Comparison of ENCODE assay signal across 23 cellular contexts in genomic region chr3:94117729-94118128, GRCh38.
"Had no signal": no experiment of that assay in that cellular context is flagged by ENCODE, and none has a peak within 500 bp of the region (broad histone marks: within the 10 kb centered on the region; RNA-seq: fewer than 3 reads in every experiment).

No MANE protein-coding gene starts in this region.

- H3K4me3 Mint-ChIP-seq: activated CD4-positive, alpha-beta T cell treated with anti-CD3 and anti-CD28 coated beads, Interleukin-2, amount 10 ng/mL, durations not matched to agents 7 days and 5 days; activated CD8-positive, alpha-beta memory T cell treated with anti-CD3 and anti-CD28 coated beads, Interleukin-2, amount 10 ng/mL, durations not matched to agents 7 days and 5 days; activated CD8-positive, alpha-beta T cell treated with anti-CD3 and anti-CD28 coated beads for 36 hours; activated naive CD4-positive, alpha-beta T cell treated with anti-CD3 and anti-CD28 coated beads, Interleukin-2, amount 50 U/mL, for 24 hours; brain; nephron; stimulated activated naive CD8-positive, alpha-beta T cell treated with anti-CD3 and anti-CD28 coated beads, Interleukin-15, Interleukin-2, amounts not matched to agents 100 ng/mL and 50 ng/mL, for 24 hours had no signal

- H3K27ac Mint-ChIP-seq: activated CD4-positive, alpha-beta T cell treated with anti-CD3 and anti-CD28 coated beads, Interleukin-2, amount 10 ng/mL, durations not matched to agents 7 days and 5 days; activated CD8-positive, alpha-beta memory T cell treated with anti-CD3 and anti-CD28 coated beads, Interleukin-2, amount 10 ng/mL, durations not matched to agents 7 days and 5 days; activated CD8-positive, alpha-beta T cell treated with anti-CD3 and anti-CD28 coated beads for 36 hours; activated naive CD4-positive, alpha-beta T cell treated with anti-CD3 and anti-CD28 coated beads, Interleukin-2, amount 50 U/mL, for 24 hours; brain; nephron; stimulated activated naive CD8-positive, alpha-beta T cell treated with anti-CD3 and anti-CD28 coated beads, Interleukin-15, Interleukin-2, amounts not matched to agents 100 ng/mL and 50 ng/mL, for 24 hours had no signal

- FAIRE-seq: islet of Langerhans had no signal

- H3K4me1 Mint-ChIP-seq: activated naive CD4-positive, alpha-beta T cell treated with anti-CD3 and anti-CD28 coated beads, Interleukin-2, amount 50 U/mL, for 24 hours had no signal

- H3K9me3 Mint-ChIP-seq: activated CD4-positive, alpha-beta T cell treated with anti-CD3 and anti-CD28 coated beads, Interleukin-2, amount 10 ng/mL, durations not matched to agents 7 days and 5 days; activated CD8-positive, alpha-beta T cell treated with anti-CD3 and anti-CD28 coated beads for 36 hours; activated naive CD4-positive, alpha-beta T cell treated with anti-CD3 and anti-CD28 coated beads, Interleukin-2, amount 50 U/mL, for 24 hours; brain; nephron; stimulated activated naive CD8-positive, alpha-beta T cell treated with anti-CD3 and anti-CD28 coated beads, Interleukin-15, Interleukin-2, amounts not matched to agents 100 ng/mL and 50 ng/mL, for 24 hours had no signal

- DNase-seq: activated CD4-positive, alpha-beta T cell treated with anti-CD3 and anti-CD28 coated beads, Interleukin-2, amount 10 ng/mL, durations not matched to agents 7 days and 5 days; activated CD8-positive, alpha-beta memory T cell treated with anti-CD3 and anti-CD28 coated beads, Interleukin-2, amount 10 ng/mL, durations not matched to agents 7 days and 5 days; activated CD8-positive, alpha-beta T cell treated with anti-CD3 and anti-CD28 coated beads for 36 hours; activated effector memory CD4-positive, alpha-beta T cell treated with anti-CD3 and anti-CD28 coated beads, Interleukin-2, amount 50 U/mL, for 16 hours; activated T-cell treated with anti-CD3 and anti-CD28 coated beads for 4 hours; aorta; dermis blood vessel endothelial cell; effector memory CD4-positive, alpha-beta T cell; glutamatergic neuron; hippocampal formation; left colon; mesenchymal stem cell; ovary; psoas muscle; stimulated activated CD4-positive, alpha-beta T cell treated with anti-CD3 and anti-CD28 coated beads, Interleukin-1b, Interleukin-23, amount 100 ng/mL, for 48 hours; substantia nigra; thyroid gland; upper lobe of right lung had no signal

- H3K27me3 Mint-ChIP-seq: activated CD4-positive, alpha-beta T cell treated with anti-CD3 and anti-CD28 coated beads, Interleukin-2, amount 10 ng/mL, durations not matched to agents 7 days and 5 days; activated CD8-positive, alpha-beta memory T cell treated with anti-CD3 and anti-CD28 coated beads, Interleukin-2, amount 10 ng/mL, durations not matched to agents 7 days and 5 days; activated CD8-positive, alpha-beta T cell treated with anti-CD3 and anti-CD28 coated beads for 36 hours; activated naive CD4-positive, alpha-beta T cell treated with anti-CD3 and anti-CD28 coated beads, Interleukin-2, amount 50 U/mL, for 24 hours; brain; stimulated activated naive CD8-positive, alpha-beta T cell treated with anti-CD3 and anti-CD28 coated beads, Interleukin-15, Interleukin-2, amounts not matched to agents 100 ng/mL and 50 ng/mL, for 24 hours had no signal
